8 cellular contexts compared by ENCODE assay signal in the genomic region with DNA sequence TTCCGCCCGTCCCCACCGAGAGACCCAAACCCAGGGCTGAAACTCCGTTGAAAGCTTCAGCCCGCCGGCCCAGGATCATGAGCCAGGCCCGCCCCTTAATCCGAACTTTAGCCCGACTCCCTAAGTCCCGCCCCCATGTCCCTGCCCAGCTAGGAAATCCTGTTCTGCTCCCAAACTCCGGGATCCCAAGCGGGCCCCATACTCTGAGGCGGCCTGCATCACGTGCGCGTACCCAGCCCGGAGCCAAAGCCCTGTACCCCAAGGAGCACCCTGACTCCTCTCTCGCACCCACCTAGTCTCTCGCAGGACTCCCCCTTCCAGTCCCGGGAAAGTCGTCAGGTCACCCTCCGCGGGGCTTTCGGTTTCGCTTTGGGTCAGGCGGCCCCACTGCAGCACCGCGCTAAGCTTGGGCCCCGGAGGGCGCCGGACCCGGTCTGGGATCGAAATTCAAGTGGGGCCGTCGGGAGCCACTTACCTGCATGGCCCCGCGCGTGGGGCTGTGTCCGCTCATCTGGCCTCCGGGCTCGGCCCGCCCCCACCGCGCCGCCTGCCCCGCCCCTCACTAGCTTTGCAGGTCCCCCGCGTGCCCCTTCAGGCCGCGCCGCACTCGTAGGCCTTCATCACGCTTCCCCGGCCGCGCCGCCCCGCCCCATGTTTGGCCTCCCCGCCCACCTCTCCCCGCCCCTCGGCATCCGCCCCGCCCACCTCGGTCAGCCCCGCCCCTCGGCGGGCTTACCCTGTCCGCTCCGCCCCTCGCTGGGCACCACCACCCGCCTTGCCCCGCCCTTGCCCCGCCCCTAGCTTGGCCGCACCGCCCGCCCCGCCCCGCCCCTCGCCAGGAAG. TPM values are rescaled to one million over a fixed set of nuclear protein-coding genes. Genes with fewer than 3 reads are reported as not detected.
DNase-seq lines count a peak whose midpoint lies in the region; ATAC-seq, FAIRE-seq and TF ChIP-seq lines count a peak whose summit lies in the region.

A gene (minus strand): TSS at position 629 of the 843 bp plus-strand sequence. CDS start 118 bp downstream, at position 511.

- FAIRE-seq in HepG2 (lab: Jason Lieb, UNC), result peak; percentile 47

- ATAC-seq in GM18909 (IDR thresholded peaks at IDR 0.05; ENCODE audit: poor library complexity, unreplicated experiment), result peak; percentile 61
- ATAC-seq in HG03139 (IDR thresholded peaks at IDR 0.05; ENCODE audit: unreplicated experiment), result peak; percentile 52
- ATAC-seq in HepG2, result peak; percentile 81

- CTCF ChIA-PET in HepG2 (lab: Yijun Ruan, JAX; ENCODE audit: low intra/inter-chr PET ratio, low total read pairs), result no interaction called here

- peaks cover 12% of the 10 kb centered on the region for H3K79me2 ChIP-seq in HepG2 (ENCODE audit: insufficient read depth, low read length)

- POLR2A ChIA-PET in HepG2 (lab: Yijun Ruan, JAX), result interaction anchor here (0.6 to 2.8 kb wide), 47 partner anchors 9 to 1117 kb away, joined by 3 to 29 read pairs (median 5); a partner anchor contains a TSS

- DNase-seq in AG20443 (ENCODE audit: low spot score) (peak; percentile 98), NCI-H510A (lab: John Stamatoyannopoulos, UW) (peak; percentile 58), dedifferentiated amniotic fluid mesenchymal stem cell (ENCODE audit: extremely low spot score) (peak; percentile 73), HepG2 (ENCODE audit: low spot score) (peak; percentile 86)
- peak; percentile 95 for DNase-seq in activated CD4-positive, alpha-beta T cell treated with anti-CD3 and anti-CD28 coated beads, Interleukin-2, amount 50 U/mL, for 1 hour
- peak; percentile 90 for DNase-seq in stimulated activated CD4-positive, alpha-beta T cell treated with anti-CD3 and anti-CD28 coated beads, Interleukin-2, amount 100 ng/mL, for 4 hours (ENCODE audit: low read depth)

- TF ChIP-seq EP300 in HepG2 (IDR thresholded peaks at IDR 0.05; ENCODE audit: low read depth in 2 of 2, low read length in 2 of 2) (no peak; a peak in 1 of 4 replicates), HepG2 (CRISPR knock-in tag; IDR thresholded peaks at IDR 0.05; ENCODE audit: borderline replicate concordance) (peak; percentile 25; the same call in 1 of the 2 replicates)

- peak; percentile 30; the same call in 1 of the 2 replicates for TF ChIP-seq RAD21 in HepG2 (CRISPR knock-in tag; IDR thresholded peaks at IDR 0.05)

- H3K9ac ChIP-seq in HepG2 (ENCODE audit: insufficient read depth, low read depth, low read length), result peak within 1 kb of the TSS; percentile 95

- peak within 1 kb of the TSS; percentile 97 for H3K27ac ChIP-seq in HepG2 (ENCODE audit: extremely low read length, insufficient read depth, low read length)

- H3K4me3 ChIP-seq in HepG2 (replicated peaks in 1 of 3; ENCODE audit: insufficient read depth in 1 of 3, low read depth in 2 of 3, low read length in 3 of 3), result peak within 1 kb of the TSS; percentile 95 to 99 (median 95)

- peak; percentile 7; the same call in 1 of the 2 replicates for TF ChIP-seq CTCF in HepG2 (CRISPR knock-in tag; IDR thresholded peaks at IDR 0.05)

- peaks cover 26 to 36% of the 10 kb centered on the region in 2 experiments for H3K36me3 ChIP-seq in HepG2 (replicated peaks in 1 of 2; ENCODE audit: control insufficient read depth in 1 of 2, insufficient read depth in 2 of 2, low read length in 2 of 2)

- TF ChIP-seq POLR2A in HepG2 (IDR thresholded peaks at IDR 0.05; ENCODE audit: insufficient read depth in 1 of 2, low read depth in 2 of 2, low read length in 2 of 2), result peak; percentile 52 to 82; a peak in 3 of 4 replicates

- peak within 1 kb of the TSS; percentile 98 for H3K4me2 ChIP-seq in HepG2 (ENCODE audit: low read depth, low read length)

- H3K27me3 ChIP-seq in HepG2 (ENCODE audit: control insufficient read depth in 1 of 2, insufficient read depth in 2 of 2, low read length in 2 of 2), result no peaks in the 10 kb centered on the region; a peak in 1 of 5 replicates

- H4K20me1 ChIP-seq in HepG2 (ENCODE audit: insufficient read depth, low read length), result peaks cover 4% of the 10 kb centered on the region; the same call in 1 of the 2 replicates

- peak within 1 kb of the TSS; percentile 99 for H2AFZ ChIP-seq in HepG2 (ENCODE audit: low read length)

- peaks cover 30% of the 10 kb centered on the region for H3K4me1 ChIP-seq in HepG2 (ENCODE audit: insufficient read depth, low read length)

- intact Hi-C loops in HepG2 (cut with micrococcal nuclease; ENCODE audit: unreplicated experiment), result loop anchor here (1.0 to 5.0 kb wide), 3 partner anchors 110 to 210 kb away; a partner anchor contains a TSS

- WGBS in HepG2 (ENCODE audit: low lambda C conversion rate), result 3% methylated on average over 53 of the region's 79 CpGs

- in situ Hi-C loops in HepG2 (cut with HindIII; ENCODE audit: extremely low pct_ligation_motif_present, low pct_unique_long_range_greater_than_20kb), result no loop called here

- H3K9me3 ChIP-seq in HepG2 (ENCODE audit: low read length), result no peaks in the 10 kb centered on the region

- BruUV-seq in HepG2 (replicated peaks; lab: Mats Ljungman, UMichigan), result no TSS peak

TF ChIP-seq in HepG2, 621 proteins besides CTCF, POLR2A, EP300 and RAD21 (continues in another document):
- TF ChIP-seq KDM5B (CRISPR knock-in tag; IDR thresholded peaks at IDR 0.05; ENCODE audit: borderline replicate concordance) (peak; percentile 87; the same call in 1 of the 2 replicates), ZBTB7B (CRISPR knock-in tag; IDR thresholded peaks at IDR 0.05) (peak; percentile 53; the same call in 1 of the 2 replicates), DNMT1 (CRISPR knock-in tag; IDR thresholded peaks at IDR 0.05) (no peak), ZNF607 (CRISPR knock-in tag; IDR thresholded peaks at IDR 0.05; ENCODE audit: borderline replicate concordance) (peak; percentile 95), PCBP1 (IDR thresholded peaks at IDR 0.05; ENCODE audit: borderline replicate concordance, low read depth, low read length) (peak; percentile 62; the same call in 1 of the 2 replicates), ZNF343 (CRISPR knock-in tag; IDR thresholded peaks at IDR 0.05) (peak; percentile 48; the same call in 1 of the 2 replicates), SMC3 (IDR thresholded peaks at IDR 0.05; ENCODE audit: low read length) (no peak), CENPX (CRISPR knock-in tag; IDR thresholded peaks at IDR 0.05) (no peak), ZNF776 (CRISPR knock-in tag; IDR thresholded peaks at IDR 0.05) (peak; percentile 76; the same call in 1 of the 2 replicates)
- TF ChIP-seq, protein P1, sequence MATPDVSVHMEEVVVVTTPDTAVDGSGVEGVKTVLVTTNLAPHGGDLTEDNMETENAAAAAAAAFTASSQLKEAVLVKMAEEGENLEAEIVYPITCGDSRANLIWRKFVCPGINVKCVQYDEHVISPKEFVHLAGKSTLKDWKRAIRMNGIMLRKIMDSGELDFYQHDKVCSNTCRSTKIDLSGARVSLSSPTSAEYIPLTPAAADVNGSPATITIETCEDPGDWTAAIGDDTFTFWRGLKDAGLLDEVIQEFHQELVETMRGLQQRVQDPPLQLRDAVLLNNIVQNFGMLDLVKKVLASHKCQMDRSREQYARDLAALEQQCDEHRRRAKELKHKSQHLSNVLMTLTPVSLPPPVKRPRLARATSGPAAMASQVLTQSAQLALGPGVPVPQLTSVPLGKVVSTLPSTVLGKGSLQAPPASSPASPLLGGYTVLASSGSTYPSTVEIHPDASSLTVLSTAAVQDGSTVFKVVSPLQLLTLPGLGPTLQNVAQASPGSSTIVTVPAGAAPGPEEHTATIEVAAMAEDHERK (CRISPR knock-in tag; IDR thresholded peaks at IDR 0.05; ENCODE audit: low read depth), result no peak
- TF ChIP-seq, protein P2, sequence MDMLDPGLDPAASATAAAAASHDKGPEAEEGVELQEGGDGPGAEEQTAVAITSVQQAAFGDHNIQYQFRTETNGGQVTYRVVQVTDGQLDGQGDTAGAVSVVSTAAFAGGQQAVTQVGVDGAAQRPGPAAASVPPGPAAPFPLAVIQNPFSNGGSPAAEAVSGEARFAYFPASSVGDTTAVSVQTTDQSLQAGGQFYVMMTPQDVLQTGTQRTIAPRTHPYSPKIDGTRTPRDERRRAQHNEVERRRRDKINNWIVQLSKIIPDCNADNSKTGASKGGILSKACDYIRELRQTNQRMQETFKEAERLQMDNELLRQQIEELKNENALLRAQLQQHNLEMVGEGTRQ (IDR thresholded peaks at IDR 0.05; ENCODE audit: low read depth, low read length), result peak; percentile 15; the same call in 1 of the 2 replicates
- TF ChIP-seq, protein P2 (CRISPR knock-in tag; IDR thresholded peaks at IDR 0.05; ENCODE audit: borderline replicate concordance), result peak; percentile 81

RNA-seq across cellular contexts. Expression of the gene that starts here (rescaled TPM):
- 103 and 104 TPM in 2 replicates for total RNA-seq in HepG2 (2016; rRNA removed; fragmentation: Illumina TruSeq; extraction: Trizol)
- 50.2 and 51.7 TPM in 2 replicates for total RNA-seq in HepG2 (2016; cell fraction: cytosol; rRNA removed; fragmentation: Illumina TruSeq; extraction: Trizol; ENCODE audit: low read depth)
- 93.4 and 106 TPM in 2 replicates for total RNA-seq in HepG2 (2016; cell fraction: insoluble cytoplasmic fraction; rRNA removed; fragmentation: Illumina TruSeq; extraction: Trizol)
- 77.6 and 92.7 TPM in 2 replicates for total RNA-seq in HepG2 (2016; cell fraction: membrane; rRNA removed; fragmentation: Illumina TruSeq; extraction: Trizol)
- total RNA-seq in HepG2 (2016; cell fraction: nucleus; rRNA removed; fragmentation: Illumina TruSeq; extraction: Trizol), result 62.5 and 67.1 TPM in 2 replicates
- 109 and 130 TPM in 2 replicates for polyA plus RNA-seq in HepG2 (2011; rRNA removed)
- polyA plus RNA-seq in HepG2 (2011; cell fraction: cytosol; rRNA removed), result 66.5 and 97.7 TPM in 2 replicates
- 277 and 306 TPM in 2 replicates for polyA plus RNA-seq in HepG2 (2011; cell fraction: nucleus; rRNA removed)
- polyA plus RNA-seq in HepG2 (2012), result 76.3 and 101 TPM in 2 replicates
- 62.5 and 80.3 TPM in 2 replicates for polyA plus RNA-seq in HepG2 (2016; cell fraction: cytosol; fragmentation: Illumina TruSeq; extraction: Trizol; ENCODE audit: low read depth)
- 93.7 and 94.8 TPM in 2 replicates for polyA plus RNA-seq in HepG2 (2016; cell fraction: insoluble cytoplasmic fraction; fragmentation: Illumina TruSeq; extraction: Trizol; ENCODE audit: low read depth)
- polyA plus RNA-seq in HepG2 (2016; cell fraction: membrane; fragmentation: Illumina TruSeq; extraction: Trizol; ENCODE audit: low read depth), result 72.3 and 84.5 TPM in 2 replicates
- 145 and 149 TPM in 2 replicates for polyA plus RNA-seq in HepG2 (2016; cell fraction: nucleus; fragmentation: Illumina TruSeq; extraction: Trizol; ENCODE audit: insufficient read depth, low read depth)
- 78.0 and 193 TPM in 2 replicates for polyA minus RNA-seq in HepG2 (2011; rRNA and poly(A)+ RNA removed; ENCODE audit: low replicate concordance)
- polyA minus RNA-seq in HepG2 (2011; cell fraction: cytosol; rRNA and poly(A)+ RNA removed), result 37.2 and 45.9 TPM in 2 replicates
- 77.3 and 82.6 TPM in 2 replicates for polyA minus RNA-seq in HepG2 (2011; cell fraction: nucleus; rRNA and poly(A)+ RNA removed)

Comparison
In these comparisons a context has a peak if more than half of its experiments do, and no peak if none do; other contexts are left out.
1. Peak in every context shown above with its lines: DNase-seq, ATAC-seq, H3K4me3 ChIP-seq and H3K27ac ChIP-seq.